Comparison of ENCODE assay signal across 20 cellular contexts in genomic region chr6:45882671-45883070, GRCh38.
DNase-seq lines count a peak whose midpoint lies in the region; TF ChIP-seq lines count a peak whose summit lies in the region.
"Had no signal": no experiment of that assay in that cellular context is flagged by ENCODE, and none has a peak within 500 bp of the region (broad histone marks: within the 10 kb centered on the region; RNA-seq: fewer than 3 reads in every experiment).

No MANE protein-coding gene starts in this region.

- BruUV-seq in Caco-2 (replicated peaks; lab: Mats Ljungman, UMichigan), result no TSS peak

- H3K27me3 ChIP-seq in Caco-2 (replicated peaks; ENCODE audit: control insufficient read depth, insufficient read depth, low read length), result no peaks in the 10 kb centered on the region
- H3K27me3 ChIP-seq: BLaER1 treated with 17β-estradiol and CSF1 and Interleukin-3, amounts not matched to agents 10 nM and 100 nM had no signal

- H3K36me3 Mint-ChIP-seq in Caco-2 (ENCODE audit: insufficient read depth, unreplicated experiment), result no peaks in the 10 kb centered on the region
- peaks cover 4% of the 10 kb centered on the region for H3K36me3 Mint-ChIP-seq in nephron (ENCODE audit: low read depth)
- H3K36me3 Mint-ChIP-seq: CD8-positive, alpha-beta T cell had no signal

- H3K9me3 Mint-ChIP-seq in Caco-2 (ENCODE audit: unreplicated experiment) (peaks cover 20% of the 10 kb centered on the region), nephron (no peaks in the 10 kb centered on the region)
- H3K9me3 Mint-ChIP-seq: CD4-positive, alpha-beta T cell; CD8-positive, alpha-beta T cell had no signal

- H3K27ac Mint-ChIP-seq in Caco-2 (ENCODE audit: unreplicated experiment), result peak overlapping the region; percentile 96
- H3K27ac Mint-ChIP-seq in nephron, result peak overlapping the region; percentile 80 to 89 (median 85)
- H3K27ac Mint-ChIP-seq: B cell; CD4-positive, alpha-beta T cell; CD8-positive, alpha-beta T cell had no signal

- peaks cover 45% of the 10 kb centered on the region for H3K4me1 ChIP-seq in Caco-2
- H3K4me1 ChIP-seq: A549 had no signal

- no peaks in the 10 kb centered on the region for H3K27me3 Mint-ChIP-seq in Caco-2 (ENCODE audit: insufficient read depth, unreplicated experiment)
- H3K27me3 Mint-ChIP-seq in nephron (ENCODE audit: low read depth), result peaks cover 3% of the 10 kb centered on the region

- TF ChIP-seq CTCF in Caco-2 (IDR thresholded peaks at IDR 0.05; ENCODE audit: insufficient read depth in 1 of 2, low read depth in 1 of 2, low read length in 1 of 2, severe bottlenecking in 1 of 2, unreplicated experiment in 1 of 2) (no peak), nephron (IDR thresholded peaks at IDR 0.05; ENCODE audit: unreplicated experiment in 3 of 3) (no peak)

- CTCF ChIA-PET in Caco-2 (lab: Charles Lee), result no interaction called here

- DNase-seq in Caco-2, result no peak
- peak; percentile 54 for DNase-seq in kidney tubule cell (ENCODE audit: low spot score)
- no peak for DNase-seq in NCI-H1092 treated with DMSO at 0.1 percent for 48 hours (lab: John Stamatoyannopoulos, UW)
- DNase-seq in NCI-H524 (lab: John Stamatoyannopoulos, UW), result no peak
- no peak for DNase-seq in hippocampal formation (lab: John Stamatoyannopoulos, UW)
- DNase-seq: AML-193; CD4-positive, alpha-beta T cell; CD8-positive, alpha-beta T cell; DMS 273 treated with DMSO at 0.1 percent for 48 hours; DMS153; DMS53; DMS79; DND-41; EL; GDM1 had no signal

- POLR2A ChIA-PET in Caco-2 (lab: Charles Lee), result no interaction called here

- no peak overlapping the region for H3K4me3 ChIP-seq in Caco-2 (ENCODE audit: low read depth, low read length)
- H3K4me3 ChIP-seq: A549; BLaER1 treated with 17β-estradiol and CSF1 and Interleukin-3, amounts not matched to agents 10 nM and 100 nM; GM12878 had no signal

- no peak overlapping the region for H3K4me3 Mint-ChIP-seq in Caco-2 (ENCODE audit: unreplicated experiment)
- no peak overlapping the region for H3K4me3 Mint-ChIP-seq in nephron
- H3K4me3 Mint-ChIP-seq: B cell; CD4-positive, alpha-beta T cell; CD8-positive, alpha-beta T cell had no signal

- H3K36me3 ChIP-seq in Caco-2 (ENCODE audit: control insufficient read depth, insufficient read depth, low read length), result no peaks in the 10 kb centered on the region
- H3K36me3 ChIP-seq: BLaER1 treated with 17β-estradiol and CSF1 and Interleukin-3, amounts not matched to agents 10 nM and 100 nM had no signal

- peaks cover 23% of the 10 kb centered on the region for H3K4me1 Mint-ChIP-seq in Caco-2 (ENCODE audit: low read depth, unreplicated experiment)
- peaks cover 49% of the 10 kb centered on the region for H3K4me1 Mint-ChIP-seq in nephron
- H3K4me1 Mint-ChIP-seq: B cell had no signal

- intact Hi-C loops in Caco-2 (cut with micrococcal nuclease; ENCODE audit: unreplicated experiment), result no loop called here

- no peaks in the 10 kb centered on the region for H3K9me3 ChIP-seq in Caco-2
- H3K9me3 ChIP-seq: A549; BLaER1 treated with 17β-estradiol and CSF1 and Interleukin-3, amounts not matched to agents 10 nM and 100 nM had no signal
